20 cellular contexts compared by ENCODE assay signal in genomic region chr7:1719913-1720312, GRCh38. TPM values are rescaled to one million over a fixed set of nuclear protein-coding genes. Genes with fewer than 3 reads are reported as not detected.
"Had no signal": no experiment of that assay in that cellular context is flagged by ENCODE, and none has a peak within 500 bp of the region (broad histone marks: within the 10 kb centered on the region; RNA-seq: fewer than 3 reads in every experiment).

No MANE protein-coding gene starts in this region.

- FAIRE-seq: keratinocyte had no signal

- H3K36me3 ChIP-seq: right lobe of liver, tibial artery had no signal

- H3K9me3 ChIP-seq: right lobe of liver had no signal

- ATAC-seq: activated T-cell treated with anti-CD3 and anti-CD28 coated beads, Interleukin-2, amount 50 U/mL, for 72 hours; left lobe of liver; natural killer cell; right lobe of liver had no signal

- H3K27ac Mint-ChIP-seq: activated naive CD4-positive, alpha-beta T cell treated with anti-CD3 and anti-CD28 coated beads for 36 hours; activated naive CD8-positive, alpha-beta T cell treated with anti-CD3 and anti-CD28 coated beads, Interleukin-2, amount 10 ng/mL, durations not matched to agents 7 days and 5 days; activated T-cell treated with anti-CD3 and anti-CD28 coated beads, Interleukin-2, amount 50 U/mL, for 72 hours; natural killer cell; stimulated activated naive CD8-positive, alpha-beta T cell treated with anti-CD3 and anti-CD28 coated beads, Interleukin-15, amount 100 ng/mL, for 72 hours; T-helper 1 cell treated with Interleukin-12 subunit alpha and Interleukin-12 subunit beta and Interleukin-4 antibody, amounts not matched to agents 30 μg/mL and 1 μg/mL, for 36 hours had no signal

- H3K27me3 Mint-ChIP-seq: activated naive CD8-positive, alpha-beta T cell treated with anti-CD3 and anti-CD28 coated beads, Interleukin-2, amount 10 ng/mL, durations not matched to agents 7 days and 5 days had no signal

- H3K36me3 Mint-ChIP-seq: activated naive CD8-positive, alpha-beta T cell treated with anti-CD3 and anti-CD28 coated beads, Interleukin-2, amount 10 ng/mL, durations not matched to agents 7 days and 5 days; natural killer cell had no signal

- H3K9me3 Mint-ChIP-seq: activated naive CD4-positive, alpha-beta T cell treated with anti-CD3 and anti-CD28 coated beads for 36 hours; activated naive CD8-positive, alpha-beta T cell treated with anti-CD3 and anti-CD28 coated beads, Interleukin-2, amount 10 ng/mL, durations not matched to agents 7 days and 5 days; activated T-cell treated with anti-CD3 and anti-CD28 coated beads, Interleukin-2, amount 50 U/mL, for 72 hours; natural killer cell; stimulated activated naive CD8-positive, alpha-beta T cell treated with anti-CD3 and anti-CD28 coated beads, Interleukin-15, amount 100 ng/mL, for 72 hours; T-helper 1 cell treated with Interleukin-12 subunit alpha and Interleukin-12 subunit beta and Interleukin-4 antibody, amounts not matched to agents 30 μg/mL and 1 μg/mL, for 36 hours had no signal

- H3K4me1 Mint-ChIP-seq: natural killer cell had no signal

- DNase-seq: activated CD4-positive, alpha-beta T cell treated with anti-CD3 and anti-CD28 coated beads for 4 hours; activated CD4-positive, alpha-beta T cell treated with anti-CD3 and anti-CD28 coated beads, Interleukin-2, amount 50 U/mL, for 48 hours; activated CD4-positive, CD25-positive, alpha-beta regulatory T cell; activated effector memory CD4-positive, alpha-beta T cell treated with Interleukin-2 at 50 U/mL for 16 hours; activated naive CD4-positive, alpha-beta T cell treated with anti-CD3 and anti-CD28 coated beads for 36 hours; activated naive CD8-positive, alpha-beta T cell treated with anti-CD3 and anti-CD28 coated beads, Interleukin-2, amount 10 ng/mL, durations not matched to agents 7 days and 5 days; amniotic stem cell; cortex of kidney; midbrain; natural killer cell; right lobe of liver; stimulated activated CD4-positive, alpha-beta T cell treated with anti-CD3 and anti-CD28 coated beads, Interleukin-1b, Interleukin-23, amount 100 ng/mL, for 48 hours; tibial artery had no signal

- H3K27ac ChIP-seq: epithelial cell of prostate, right lobe of liver, tibial artery had no signal

- H3K27me3 ChIP-seq: right lobe of liver had no signal

- H3K4me3 Mint-ChIP-seq: activated naive CD4-positive, alpha-beta T cell treated with anti-CD3 and anti-CD28 coated beads for 36 hours; activated naive CD8-positive, alpha-beta T cell treated with anti-CD3 and anti-CD28 coated beads, Interleukin-2, amount 10 ng/mL, durations not matched to agents 7 days and 5 days; activated T-cell treated with anti-CD3 and anti-CD28 coated beads, Interleukin-2, amount 50 U/mL, for 72 hours; natural killer cell; stimulated activated naive CD8-positive, alpha-beta T cell treated with anti-CD3 and anti-CD28 coated beads, Interleukin-15, amount 100 ng/mL, for 72 hours; T-helper 1 cell treated with Interleukin-12 subunit alpha and Interleukin-12 subunit beta and Interleukin-4 antibody, amounts not matched to agents 30 μg/mL and 1 μg/mL, for 36 hours had no signal

- H3K4me3 ChIP-seq: right lobe of liver, skin epidermis, tibial artery had no signal

- H3K4me1 ChIP-seq: tibial artery had no signal

RNA-seq across cellular contexts. Expression of gene ELFN1, which starts 49.8 kb away (rescaled TPM):
- total RNA-seq: activated naive CD4-positive, alpha-beta T cell treated with anti-CD3 and anti-CD28 coated beads for 36 hours; activated naive CD8-positive, alpha-beta T cell treated with anti-CD3 and anti-CD28 coated beads, Interleukin-2, amount 10 ng/mL, durations not matched to agents 7 days and 5 days; activated T-cell treated with anti-CD3 and anti-CD28 coated beads, Interleukin-2, amount 50 U/mL, for 72 hours had no signal
